In genomic region chr1:247746391-247746935, GRCh38 we compare ENCODE assay signal across 23 cellular contexts. TPM values are rescaled to one million over a fixed set of nuclear protein-coding genes. Genes with fewer than 3 reads are reported as not detected.
DNase-seq lines count a peak whose midpoint lies in the region; ATAC-seq and TF ChIP-seq lines count a peak whose summit lies in the region.
"Had no signal": no experiment of that assay in that cellular context is flagged by ENCODE, and none has a peak within 500 bp of the region (broad histone marks: within the 10 kb centered on the region; RNA-seq: fewer than 3 reads in every experiment).

No MANE protein-coding gene starts in this region.

- TF ChIP-seq CTCF in astrocyte of the cerebellum (IDR thresholded peaks at IDR 0.05; ENCODE audit: low read depth, low read length, missing control alignments), result no peak
- TF ChIP-seq CTCF in lower lobe of right lung (IDR thresholded peaks at IDR 0.05), result no peak
- no peak for TF ChIP-seq CTCF in foreskin keratinocyte (conservative IDR thresholded peaks at IDR 0.05)

- ATAC-seq in lower lobe of right lung (peak; percentile 47 to 54), HG02840 (IDR thresholded peaks at IDR 0.05; ENCODE audit: low FRiP score, unreplicated experiment) (no peak), foreskin keratinocyte (no peak)
- ATAC-seq: A549, GM12878, Right ventricle myocardium inferior had no signal

- H3K27me3 ChIP-seq in MG63 (no peaks in the 10 kb centered on the region), lower lobe of right lung (ENCODE audit: low read depth) (no peaks in the 10 kb centered on the region), foreskin keratinocyte (no peaks in the 10 kb centered on the region)

- H3K36me3 ChIP-seq in MG63 (no peaks in the 10 kb centered on the region), lower lobe of right lung (no peaks in the 10 kb centered on the region)

- H3K27ac ChIP-seq in lower lobe of right lung (no peak overlapping the region), foreskin keratinocyte (no peak overlapping the region)
- H3K27ac ChIP-seq: A549, PC-9 had no signal

- DNase-seq in EL, result peak; percentile 11
- peak; percentile 60 for DNase-seq in MG63
- peak; percentile 38 for DNase-seq in astrocyte of the cerebellum (ENCODE audit: low read depth)
- no peak for DNase-seq in lower lobe of right lung
- no peak for DNase-seq in SKM-1 treated with dmso at 0.1 percent for 144 hours (lab: John Stamatoyannopoulos, UW; ENCODE audit: unreplicated experiment)
- DNase-seq in NCI-H2029 (lab: John Stamatoyannopoulos, UW), result no peak
- DNase-seq in foreskin keratinocyte, result no peak
- DNase-seq: Caco-2; DMS53; H7; NCI-H1048; NCI-H146; NCI-H2227 treated with DMSO at 0.1 percent for 48 hours; NCI-H526 treated with DMSO at 0.1 percent for 48 hours; NK-92 treated with Interleukin-12 subunit alpha and Interleukin-12 subunit beta, amount 100 ng/mL, for 24 hours; PC-9 had no signal

- no peaks in the 10 kb centered on the region for H3K4me1 ChIP-seq in lower lobe of right lung
- no peaks in the 10 kb centered on the region for H3K4me1 ChIP-seq in foreskin keratinocyte
- H3K4me1 ChIP-seq: A549, Caco-2 had no signal

- no peak overlapping the region for H3K4me3 ChIP-seq in MG63
- H3K4me3 ChIP-seq in astrocyte of the cerebellum (ENCODE audit: low read depth, low read length), result no peak overlapping the region
- no peak overlapping the region for H3K4me3 ChIP-seq in lower lobe of right lung
- H3K4me3 ChIP-seq: A549, GM12878, PC-9 had no signal

- in situ Hi-C loops in astrocyte of the cerebellum (cut with HindIII; ENCODE audit: low sequenced_read_pairs), result no loop called here

- intact Hi-C loops in lower lobe of right lung (cut with DNase I), result no loop called here

- H3K9me3 ChIP-seq in MG63, result 0 out of 2 replicates have a peak, but pooled peaks cover 3% of the 10 kb centered on the region
- H3K9me3 ChIP-seq in lower lobe of right lung, result peaks cover 5% of the 10 kb centered on the region
- H3K9me3 ChIP-seq: Caco-2 had no signal

RNA-seq across cellular contexts. Expression of gene OR14A2, which starts 1.5 kb away (rescaled TPM):
- total RNA-seq in MG63 (2014; rRNA removed; shearing (Covaris generic); ENCODE audit: low replicate concordance), result not detected in 2 replicates
- total RNA-seq in lower lobe of right lung (not detected), foreskin keratinocyte (not detected in 2 replicates)
- polyA plus RNA-seq in foreskin keratinocyte, result not detected in 2 replicates
- total RNA-seq: Caco-2, G401, GM12878, H7, LHCN-M2, PC-9, Right ventricle myocardium inferior had no signal
- polyA plus RNA-seq: A549, CD14-positive monocyte, GM12878 had no signal

RNA-seq across cellular contexts. Expression of gene OR14K1, which starts 8.0 kb away (rescaled TPM):
- total RNA-seq in MG63 (2014; rRNA removed; shearing (Covaris generic); ENCODE audit: low replicate concordance), result not detected in 2 replicates
- not detected for total RNA-seq in lower lobe of right lung
- total RNA-seq in foreskin keratinocyte, result not detected in 2 replicates
- polyA plus RNA-seq in foreskin keratinocyte, result not detected in 2 replicates
- total RNA-seq: Caco-2, G401, GM12878, H7, LHCN-M2, PC-9, Right ventricle myocardium inferior had no signal
- polyA plus RNA-seq: A549, CD14-positive monocyte, GM12878 had no signal

RNA-seq across cellular contexts. Expression of gene OR1C1, which starts 13.9 kb away (rescaled TPM):
- total RNA-seq in MG63 (2014; rRNA removed; shearing (Covaris generic); ENCODE audit: low replicate concordance), result not detected in 2 replicates
- total RNA-seq in lower lobe of right lung (not detected), foreskin keratinocyte (not detected in 2 replicates)
- not detected in 2 replicates for polyA plus RNA-seq in foreskin keratinocyte
- total RNA-seq: Caco-2, G401, GM12878, H7, LHCN-M2, PC-9, Right ventricle myocardium inferior had no signal
- polyA plus RNA-seq: A549, CD14-positive monocyte, GM12878 had no signal

RNA-seq across cellular contexts. Expression of gene OR6F1, which starts 30.0 kb away (rescaled TPM):
- not detected in 2 replicates for total RNA-seq in MG63 (2014; rRNA removed; shearing (Covaris generic); ENCODE audit: low replicate concordance)
- not detected for total RNA-seq in lower lobe of right lung
- not detected in 2 replicates for total RNA-seq in foreskin keratinocyte
- polyA plus RNA-seq in foreskin keratinocyte, result not detected in 2 replicates
- total RNA-seq: Caco-2, G401, GM12878, H7, LHCN-M2, PC-9, Right ventricle myocardium inferior had no signal
- polyA plus RNA-seq: A549, CD14-positive monocyte, GM12878 had no signal

Comparison
In these comparisons a context has a peak if more than half of its experiments do, and no peak if none do; other contexts are left out.
1. DNase-seq: peak in EL (single experiment), MG63 (single experiment) and astrocyte of the cerebellum (single experiment); none in lower lobe of right lung (single experiment), SKM-1 treated with dmso at 0.1 percent for 144 hours (single experiment), NCI-H2029 (single experiment) and foreskin keratinocyte (0 of 2).
2. ATAC-seq: peak in lower lobe of right lung (2 of 2); none in HG02840 (single experiment) and foreskin keratinocyte (single experiment).